Comparison of ENCODE assay signal across 8 cellular contexts in genomic region chr19:3618144-3618810, GRCh38. TPM values are rescaled to one million over a fixed set of nuclear protein-coding genes. Genes with fewer than 3 reads are reported as not detected.
DNase-seq lines count a peak whose midpoint lies in the region; ATAC-seq, FAIRE-seq and TF ChIP-seq lines count a peak whose summit lies in the region.

No MANE protein-coding gene starts in this region.

- ATAC-seq in HG02759 (IDR thresholded peaks at IDR 0.05; ENCODE audit: unreplicated experiment) (peak; percentile 64), GM18517 (IDR thresholded peaks at IDR 0.05; ENCODE audit: unreplicated experiment) (no peak)
- ATAC-seq in stimulated activated naive CD8-positive, alpha-beta T cell treated with anti-CD3 and anti-CD28 coated beads, Interleukin-15, Interleukin-2, amounts not matched to agents 100 U/mL and 50 U/mL, for 24 hours: peak; percentile 44

- intact Hi-C loops in activated CD4-positive, alpha-beta T cell treated with anti-CD3 and anti-CD28 coated beads, Interleukin-2, amount 10 ng/mL, durations not matched to agents 24 days and 14 days (cut with micrococcal nuclease): loop anchor here (1.0 kb wide), 1 partner anchor 73 kb away; no protein-coding TSS in a partner anchor

- peaks cover 5% of the 10 kb centered on the region for H3K4me1 Mint-ChIP-seq in activated CD4-positive, alpha-beta T cell treated with anti-CD3 and anti-CD28 coated beads, Interleukin-2, amount 10 ng/mL, durations not matched to agents 24 days and 14 days
- H3K4me1 Mint-ChIP-seq in mesothelial cell of epicardium: no peaks in the 10 kb centered on the region

- peak overlapping the region; percentile 55 for H3K4me3 ChIP-seq in BLaER1

- peak; percentile 87 for DNase-seq in activated CD4-positive, alpha-beta T cell treated with anti-CD3 and anti-CD28 coated beads, Interleukin-2, amount 10 ng/mL, durations not matched to agents 24 days and 14 days
- DNase-seq in ecto neural progenitor cell (ENCODE audit: low spot score): peak; percentile 78
- DNase-seq in mesothelial cell of epicardium (ENCODE audit: low spot score in 2 of 2, unreplicated experiment in 2 of 2): peak in 1 of 2 experiments; percentile 63
- peak; percentile 79 for DNase-seq in stimulated activated naive CD8-positive, alpha-beta T cell treated with anti-CD3 and anti-CD28 coated beads, Interleukin-15, Interleukin-2, amounts not matched to agents 100 U/mL and 50 U/mL, for 24 hours
- no peak for DNase-seq in HTR-8/SVneo (ENCODE audit: insufficient read length, low spot score)

- peaks cover 43% of the 10 kb centered on the region for H3K4me1 ChIP-seq in BLaER1

- H3K36me3 Mint-ChIP-seq in activated CD4-positive, alpha-beta T cell treated with anti-CD3 and anti-CD28 coated beads, Interleukin-2, amount 10 ng/mL, durations not matched to agents 24 days and 14 days (ENCODE audit: low read depth): peaks cover 12% of the 10 kb centered on the region
- peaks cover 8% of the 10 kb centered on the region for H3K36me3 Mint-ChIP-seq in mesothelial cell of epicardium

- H4K20me1 ChIP-seq in BLaER1: peaks cover 52% of the 10 kb centered on the region

- H3K9ac ChIP-seq in BLaER1: peak overlapping the region; percentile 54; the same call in 1 of the 2 replicates

- H3K27me3 Mint-ChIP-seq in activated CD4-positive, alpha-beta T cell treated with anti-CD3 and anti-CD28 coated beads, Interleukin-2, amount 10 ng/mL, durations not matched to agents 24 days and 14 days: no peaks in the 10 kb centered on the region
- H3K27me3 Mint-ChIP-seq in mesothelial cell of epicardium (ENCODE audit: low read depth): no peaks in the 10 kb centered on the region

- H3K9me3 Mint-ChIP-seq in activated CD4-positive, alpha-beta T cell treated with anti-CD3 and anti-CD28 coated beads, Interleukin-2, amount 10 ng/mL, durations not matched to agents 24 days and 14 days: no peaks in the 10 kb centered on the region
- no peaks in the 10 kb centered on the region for H3K9me3 Mint-ChIP-seq in mesothelial cell of epicardium

- H3K4me3 Mint-ChIP-seq in activated CD4-positive, alpha-beta T cell treated with anti-CD3 and anti-CD28 coated beads, Interleukin-2, amount 10 ng/mL, durations not matched to agents 24 days and 14 days: no peak overlapping the region
- no peak overlapping the region for H3K4me3 Mint-ChIP-seq in mesothelial cell of epicardium

- no peaks in the 10 kb centered on the region for H3K27me3 ChIP-seq in BLaER1

- FAIRE-seq in HTR-8/SVneo (lab: Jason Lieb, UNC): no peak

- H3K27ac ChIP-seq in BLaER1: peak overlapping the region; percentile 20; the same call in 1 of the 2 replicates

- H3K27ac Mint-ChIP-seq in activated CD4-positive, alpha-beta T cell treated with anti-CD3 and anti-CD28 coated beads, Interleukin-2, amount 10 ng/mL, durations not matched to agents 24 days and 14 days: no peak overlapping the region
- H3K27ac Mint-ChIP-seq in mesothelial cell of epicardium: no peak overlapping the region

- H3K36me3 ChIP-seq in BLaER1: peaks cover 69% of the 10 kb centered on the region

- TF ChIP-seq CTCF in mesothelial cell of epicardium (IDR thresholded peaks at IDR 0.05; ENCODE audit: unreplicated experiment): peak; percentile 90

- H3K4me2 ChIP-seq in BLaER1: peak overlapping the region; percentile 97

- H3K9me3 ChIP-seq in BLaER1: no peaks in the 10 kb centered on the region

RNA-seq across cellular contexts. Expression of gene CACTIN, which starts 8.3 kb away (rescaled TPM):
- 37.4 and 39.6 TPM in 2 replicates for total RNA-seq in activated CD4-positive, alpha-beta T cell treated with anti-CD3 and anti-CD28 coated beads, Interleukin-2, amount 10 ng/mL, durations not matched to agents 24 days and 14 days
- total RNA-seq in mesothelial cell of epicardium: 36.6 to 39.2 TPM (median 37.3 TPM) in 3 replicates

RNA-seq across cellular contexts. Expression of gene TBXA2R, which starts 11.6 kb away (rescaled TPM):
- total RNA-seq in activated CD4-positive, alpha-beta T cell treated with anti-CD3 and anti-CD28 coated beads, Interleukin-2, amount 10 ng/mL, durations not matched to agents 24 days and 14 days: 0.42 and 0.50 TPM in 2 replicates
- 0.38 to 1.0 TPM (median 0.47 TPM) in 3 replicates for total RNA-seq in mesothelial cell of epicardium

RNA-seq across cellular contexts. Expression of gene GIPC3, which starts 33.0 kb away (rescaled TPM):
- 0.36 and 0.37 TPM in 2 replicates for total RNA-seq in activated CD4-positive, alpha-beta T cell treated with anti-CD3 and anti-CD28 coated beads, Interleukin-2, amount 10 ng/mL, durations not matched to agents 24 days and 14 days
- 0.07 to 0.11 TPM (median 0.09 TPM) in 3 replicates for total RNA-seq in mesothelial cell of epicardium

RNA-seq across cellular contexts. Expression of gene HMG20B, which starts 45.5 kb away (rescaled TPM):
- 53.7 and 59.3 TPM in 2 replicates for total RNA-seq in activated CD4-positive, alpha-beta T cell treated with anti-CD3 and anti-CD28 coated beads, Interleukin-2, amount 10 ng/mL, durations not matched to agents 24 days and 14 days
- 89.5 to 94.9 TPM (median 93.9 TPM) in 3 replicates for total RNA-seq in mesothelial cell of epicardium
